In the genomic region with DNA sequence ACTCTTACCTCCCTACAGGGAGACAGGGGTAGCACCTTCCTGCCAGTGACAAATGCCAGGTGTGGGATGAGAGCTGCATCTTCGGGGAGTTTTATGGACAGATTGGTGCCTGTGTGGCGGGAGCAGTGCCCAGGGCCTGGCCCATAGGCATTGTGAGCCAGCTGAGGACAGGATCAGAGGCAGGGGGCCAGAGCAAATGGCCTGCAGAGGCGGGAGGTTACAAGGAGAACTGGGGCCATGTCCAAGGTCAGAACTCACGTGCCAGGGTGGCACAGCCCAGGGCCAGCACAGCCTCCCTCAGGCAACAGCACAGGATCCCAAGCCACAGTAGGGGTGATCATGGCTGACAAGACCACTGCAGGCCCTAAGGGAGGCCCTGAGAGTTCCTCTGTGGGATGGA, we compare ENCODE assay signal across 1 cellular context.
TF ChIP-seq lines count a peak whose summit lies in the region.

No MANE protein-coding gene starts in this region.

TF ChIP-seq in GM23338, 12 proteins besides CTCF, POLR2A, EP300 and RAD21 (continued from another document):
- TF ChIP-seq, protein P1, sequence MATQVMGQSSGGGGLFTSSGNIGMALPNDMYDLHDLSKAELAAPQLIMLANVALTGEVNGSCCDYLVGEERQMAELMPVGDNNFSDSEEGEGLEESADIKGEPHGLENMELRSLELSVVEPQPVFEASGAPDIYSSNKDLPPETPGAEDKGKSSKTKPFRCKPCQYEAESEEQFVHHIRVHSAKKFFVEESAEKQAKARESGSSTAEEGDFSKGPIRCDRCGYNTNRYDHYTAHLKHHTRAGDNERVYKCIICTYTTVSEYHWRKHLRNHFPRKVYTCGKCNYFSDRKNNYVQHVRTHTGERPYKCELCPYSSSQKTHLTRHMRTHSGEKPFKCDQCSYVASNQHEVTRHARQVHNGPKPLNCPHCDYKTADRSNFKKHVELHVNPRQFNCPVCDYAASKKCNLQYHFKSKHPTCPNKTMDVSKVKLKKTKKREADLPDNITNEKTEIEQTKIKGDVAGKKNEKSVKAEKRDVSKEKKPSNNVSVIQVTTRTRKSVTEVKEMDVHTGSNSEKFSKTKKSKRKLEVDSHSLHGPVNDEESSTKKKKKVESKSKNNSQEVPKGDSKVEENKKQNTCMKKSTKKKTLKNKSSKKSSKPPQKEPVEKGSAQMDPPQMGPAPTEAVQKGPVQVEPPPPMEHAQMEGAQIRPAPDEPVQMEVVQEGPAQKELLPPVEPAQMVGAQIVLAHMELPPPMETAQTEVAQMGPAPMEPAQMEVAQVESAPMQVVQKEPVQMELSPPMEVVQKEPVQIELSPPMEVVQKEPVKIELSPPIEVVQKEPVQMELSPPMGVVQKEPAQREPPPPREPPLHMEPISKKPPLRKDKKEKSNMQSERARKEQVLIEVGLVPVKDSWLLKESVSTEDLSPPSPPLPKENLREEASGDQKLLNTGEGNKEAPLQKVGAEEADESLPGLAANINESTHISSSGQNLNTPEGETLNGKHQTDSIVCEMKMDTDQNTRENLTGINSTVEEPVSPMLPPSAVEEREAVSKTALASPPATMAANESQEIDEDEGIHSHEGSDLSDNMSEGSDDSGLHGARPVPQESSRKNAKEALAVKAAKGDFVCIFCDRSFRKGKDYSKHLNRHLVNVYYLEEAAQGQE (IDR thresholded peaks at IDR 0.05; ENCODE audit: unreplicated experiment) = no peak
- TF ChIP-seq ZNF462 (CRISPR knock-in tag; IDR thresholded peaks at IDR 0.05) (no peak), EZH2phosphoT487 (IDR thresholded peaks at IDR 0.05; ENCODE audit: unreplicated experiment) (no peak), NANOG (IDR thresholded peaks at IDR 0.05; ENCODE audit: borderline replicate concordance) (no peak), EZH2 (IDR thresholded peaks at IDR 0.05; ENCODE audit: low read depth, unreplicated experiment) (no peak)
